22 cellular contexts compared by ENCODE assay signal in genomic region chr18:72742002-72742401, GRCh38.
A peak's percentile ranks its signal among the peaks of the same experiment; 100 is the strongest.
DNase-seq lines count a peak whose midpoint lies in the region; ATAC-seq, FAIRE-seq and TF ChIP-seq lines count a peak whose summit lies in the region.
"Had no signal": no experiment of that assay in that cellular context is flagged by ENCODE, and none has a peak within 500 bp of the region (broad histone marks: within the 10 kb centered on the region; RNA-seq: fewer than 3 reads in every experiment).

No MANE protein-coding gene starts in this region.

- TF ChIP-seq POLR2A in heart left ventricle (IDR thresholded peaks at IDR 0.05) = no peak
- no peak for TF ChIP-seq POLR2A in K562 (conservative IDR thresholded peaks at IDR 0.05)

- H3K4me3 Mint-ChIP-seq in activated CD8-positive, alpha-beta T cell treated with anti-CD3 and anti-CD28 coated beads for 36 hours = no peak overlapping the region

- no peaks in the 10 kb centered on the region for H3K36me3 Mint-ChIP-seq in activated CD8-positive, alpha-beta T cell treated with anti-CD3 and anti-CD28 coated beads for 36 hours (ENCODE audit: low read depth)

- no peaks in the 10 kb centered on the region for H3K79me2 ChIP-seq in K562 (ENCODE audit: control insufficient read depth, insufficient read depth, low read length)
- no peaks in the 10 kb centered on the region for H3K79me2 ChIP-seq in neural cell (replicated peaks; ENCODE audit: insufficient read depth, low read length)

- no peak overlapping the region for H3K27ac ChIP-seq in heart left ventricle
- no peak overlapping the region for H3K27ac ChIP-seq in right cardiac atrium (ENCODE audit: low read length)
- H3K27ac ChIP-seq in K562 (ENCODE audit: extremely low read depth, low read depth, low read length) = no peak overlapping the region
- H3K27ac ChIP-seq in neural cell (ENCODE audit: low read length) = no peak overlapping the region
- H3K27ac ChIP-seq: C4-2B had no signal

- DNase-seq in heart left ventricle (no peak), right cardiac atrium (no peak), NCI-H460 (ENCODE audit: extremely low read depth, low read depth) (peak; percentile 63), K562 (ENCODE audit: extremely low read depth in 1 of 4, low spot score in 3 of 4) (no peak), GM10266 (ENCODE audit: extremely low spot score) (no peak)
- no peak for DNase-seq in activated CD8-positive, alpha-beta T cell treated with anti-CD3 and anti-CD28 coated beads for 36 hours
- DNase-seq in activated CD4-positive, alpha-beta T cell treated with anti-CD3 and anti-CD28 coated beads for 4 hours = no peak
- DNase-seq: COR-L47, IMR-90, MV-4-11, NCI-H1436, NCI-H2029 treated with DMSO at 0.1 percent for 48 hours, NCI-H2227 treated with DMSO at 0.1 percent for 48 hours, NCI-H748 treated with DMSO at 0.1 percent for 48 hours, SIG-M5 had no signal

- H3K4me3 ChIP-seq in heart left ventricle (no peak overlapping the region), right cardiac atrium (ENCODE audit: low read length) (no peak overlapping the region), K562 (no peak overlapping the region), neural cell (ENCODE audit: low read length) (no peak overlapping the region)

- H4K20me1 ChIP-seq in K562 (replicated peaks; ENCODE audit: control insufficient read depth, insufficient read depth, low read length) = no peaks in the 10 kb centered on the region
- H4K20me1 ChIP-seq in neural cell (ENCODE audit: insufficient read depth) = no peaks in the 10 kb centered on the region

- H3K27ac Mint-ChIP-seq in activated CD8-positive, alpha-beta T cell treated with anti-CD3 and anti-CD28 coated beads for 36 hours = no peak overlapping the region

- no peaks in the 10 kb centered on the region for H3K9me2 ChIP-seq in neural cell (ENCODE audit: insufficient read depth, low read length)

- H3K9ac ChIP-seq in K562 (ENCODE audit: insufficient read depth in 1 of 2, low read depth in 2 of 2, low read length in 2 of 2) (no peak overlapping the region), neural cell (ENCODE audit: low read length) (no peak overlapping the region)

- intact Hi-C loops in heart left ventricle (cut with DNase I) = no loop called here
- intact Hi-C loops in right cardiac atrium (cut with DNase I) = no loop called here
- intact Hi-C loops in K562 (cut with micrococcal nuclease) = no loop called here
- intact Hi-C loops in activated CD8-positive, alpha-beta T cell treated with anti-CD3 and anti-CD28 coated beads for 36 hours (cut with micrococcal nuclease) = no loop called here

- H3K9me1 ChIP-seq in K562 (ENCODE audit: control insufficient read depth, insufficient read depth, low read length) = no peaks in the 10 kb centered on the region

- ATAC-seq in heart left ventricle (peak in 3 of 4 donors; percentile 60 to 91 (median 82)), right cardiac atrium (no peak), K562 (no peak)
- no peak for ATAC-seq in activated CD8-positive, alpha-beta T cell treated with anti-CD3 and anti-CD28 coated beads for 36 hours
- ATAC-seq: HCT116 had no signal

- POLR2A ChIA-PET in K562 (lab: Yijun Ruan, JAX) = no interaction called here
- POLR2A ChIA-PET in activated CD8-positive, alpha-beta T cell treated with anti-CD3 and anti-CD28 coated beads for 36 hours (lab: Charles Lee) = no interaction called here

- no peaks in the 10 kb centered on the region for H3K4me1 Mint-ChIP-seq in activated CD8-positive, alpha-beta T cell treated with anti-CD3 and anti-CD28 coated beads for 36 hours (ENCODE audit: low read depth)

- H3K9me3 Mint-ChIP-seq in activated CD8-positive, alpha-beta T cell treated with anti-CD3 and anti-CD28 coated beads for 36 hours = peaks cover 2% of the 10 kb centered on the region

- H3K9me3 ChIP-seq in heart left ventricle (no peaks in the 10 kb centered on the region), right cardiac atrium (ENCODE audit: control insufficient read depth, low read length) (no peaks in the 10 kb centered on the region), K562 (replicated peaks; ENCODE audit: control insufficient read depth, insufficient read depth, low read depth, low read length) (no peaks in the 10 kb centered on the region), neural cell (ENCODE audit: low read length) (no peaks in the 10 kb centered on the region)

- H3K27me3 ChIP-seq in heart left ventricle = no peaks in the 10 kb centered on the region
- H3K27me3 ChIP-seq in right cardiac atrium (ENCODE audit: control insufficient read depth, insufficient read depth) = no peaks in the 10 kb centered on the region
- no peaks in the 10 kb centered on the region for H3K27me3 ChIP-seq in K562 (ENCODE audit: control insufficient read depth in 2 of 2, insufficient read depth in 2 of 2, low read length in 2 of 2)
- no peaks in the 10 kb centered on the region for H3K27me3 ChIP-seq in neural cell (ENCODE audit: insufficient read depth, low read depth, low read length)

- TF ChIP-seq EP300 in K562 (IDR thresholded peaks at IDR 0.05; ENCODE audit: low read length) (no peak), neural cell (conservative IDR thresholded peaks at IDR 0.05; ENCODE audit: poor library complexity, severe bottlenecking) (peak; percentile 79)

- H3K36me3 ChIP-seq in heart left ventricle (no peaks in the 10 kb centered on the region), K562 (ENCODE audit: control insufficient read depth, insufficient read depth, low read length) (no peaks in the 10 kb centered on the region), neural cell (ENCODE audit: insufficient read depth, low read length) (no peaks in the 10 kb centered on the region)

- TF ChIP-seq CTCF in heart left ventricle (IDR thresholded peaks at IDR 0.05) (no peak), K562 (IDR thresholded peaks at IDR 0.05 in 2 of 3, conservative IDR thresholded peaks at IDR 0.05 in 1 of 3; ENCODE audit: insufficient read depth in 2 of 3, low read depth in 1 of 3, low read length in 3 of 3) (no peak), neural cell (IDR thresholded peaks at IDR 0.05; ENCODE audit: poor library complexity, severe bottlenecking) (no peak), GM10266 (IDR thresholded peaks at IDR 0.05; ENCODE audit: control insufficient read depth, insufficient read depth, low read depth, missing control alignments) (no peak)
- no peak for TF ChIP-seq CTCF in activated CD8-positive, alpha-beta T cell treated with anti-CD3 and anti-CD28 coated beads for 36 hours (IDR thresholded peaks at IDR 0.05)

- H2AFZ ChIP-seq in K562 (ENCODE audit: low read depth, low read length) (no peak overlapping the region), neural cell (ENCODE audit: low read depth, low read length) (no peak overlapping the region)

- TF ChIP-seq RAD21 in K562 (CRISPR knock-in tag; conservative IDR thresholded peaks at IDR 0.05 in 1 of 2, IDR thresholded peaks at IDR 0.05 in 1 of 2) (no peak), neural cell (conservative IDR thresholded peaks at IDR 0.05) (no peak)

- in situ Hi-C loops in K562 (cut with MboI) = no loop called here

- H3F3A ChIP-seq in neural cell (ENCODE audit: insufficient read depth, low read length, poor library complexity, severe bottlenecking) = no peaks in the 10 kb centered on the region

- 7 to 16% (median 14%) methylated on average over 1 of the region's 1 CpG for WGBS in heart left ventricle, 4 donors
- whole genome bisulfite sequencing in right cardiac atrium = 11% methylated on average over 1 of the region's 1 CpG
- 0% methylated on average over 1 of the region's 1 CpG for WGBS in K562 (ENCODE audit: insufficient coverage, low coverage, missing lambda C conversion rate)

- no peak for FAIRE-seq in K562 (lab: Jason Lieb, UNC)
- FAIRE-seq: A204.1, G401.6, GM12892, RCC 7860 had no signal

- H3K4me1 ChIP-seq in heart left ventricle = peaks cover 0 to 4% (median 0%) of the 10 kb centered on the region in 12 donors
- no peaks in the 10 kb centered on the region for H3K4me1 ChIP-seq in right cardiac atrium (ENCODE audit: control insufficient read depth, insufficient read depth, low read length)
- no peaks in the 10 kb centered on the region for H3K4me1 ChIP-seq in K562 (replicated peaks in 1 of 2; ENCODE audit: control insufficient read depth in 2 of 2, insufficient read depth in 2 of 2, low read length in 2 of 2)

- BruUV-seq in K562 (replicated peaks; lab: Mats Ljungman, UMichigan) = no TSS peak

- CTCF ChIA-PET in K562 (lab: Yijun Ruan, JAX; ENCODE audit: low intra/inter-chr PET ratio) = no interaction called here
- CTCF ChIA-PET in activated CD8-positive, alpha-beta T cell treated with anti-CD3 and anti-CD28 coated beads for 36 hours (lab: Charles Lee) = no interaction called here

- no peaks in the 10 kb centered on the region for H3K27me3 Mint-ChIP-seq in activated CD8-positive, alpha-beta T cell treated with anti-CD3 and anti-CD28 coated beads for 36 hours

- H3K4me2 ChIP-seq in K562 (ENCODE audit: insufficient read depth, low read length) (no peak overlapping the region), neural cell (ENCODE audit: low read length) (no peak overlapping the region)

TF ChIP-seq in K562, 482 proteins besides CTCF, POLR2A, EP300 and RAD21 (continues in another document):
- TF ChIP-seq TEAD2 (tag; IDR thresholded peaks at IDR 0.05) = no peak
- no peak for TF ChIP-seq ELK1 (CRISPR knock-in tag; IDR thresholded peaks at IDR 0.05)
- no peak for TF ChIP-seq NCOR1 (IDR thresholded peaks at IDR 0.05)
- no peak for TF ChIP-seq ZNF24 (IDR thresholded peaks at IDR 0.05)
- no peak for TF ChIP-seq FOXJ2 (tag; IDR thresholded peaks at IDR 0.05)

TF ChIP-seq in neural cell, 6 proteins besides CTCF, POLR2A, EP300 and RAD21 (continues in another document):
- TF ChIP-seq, protein P1, sequence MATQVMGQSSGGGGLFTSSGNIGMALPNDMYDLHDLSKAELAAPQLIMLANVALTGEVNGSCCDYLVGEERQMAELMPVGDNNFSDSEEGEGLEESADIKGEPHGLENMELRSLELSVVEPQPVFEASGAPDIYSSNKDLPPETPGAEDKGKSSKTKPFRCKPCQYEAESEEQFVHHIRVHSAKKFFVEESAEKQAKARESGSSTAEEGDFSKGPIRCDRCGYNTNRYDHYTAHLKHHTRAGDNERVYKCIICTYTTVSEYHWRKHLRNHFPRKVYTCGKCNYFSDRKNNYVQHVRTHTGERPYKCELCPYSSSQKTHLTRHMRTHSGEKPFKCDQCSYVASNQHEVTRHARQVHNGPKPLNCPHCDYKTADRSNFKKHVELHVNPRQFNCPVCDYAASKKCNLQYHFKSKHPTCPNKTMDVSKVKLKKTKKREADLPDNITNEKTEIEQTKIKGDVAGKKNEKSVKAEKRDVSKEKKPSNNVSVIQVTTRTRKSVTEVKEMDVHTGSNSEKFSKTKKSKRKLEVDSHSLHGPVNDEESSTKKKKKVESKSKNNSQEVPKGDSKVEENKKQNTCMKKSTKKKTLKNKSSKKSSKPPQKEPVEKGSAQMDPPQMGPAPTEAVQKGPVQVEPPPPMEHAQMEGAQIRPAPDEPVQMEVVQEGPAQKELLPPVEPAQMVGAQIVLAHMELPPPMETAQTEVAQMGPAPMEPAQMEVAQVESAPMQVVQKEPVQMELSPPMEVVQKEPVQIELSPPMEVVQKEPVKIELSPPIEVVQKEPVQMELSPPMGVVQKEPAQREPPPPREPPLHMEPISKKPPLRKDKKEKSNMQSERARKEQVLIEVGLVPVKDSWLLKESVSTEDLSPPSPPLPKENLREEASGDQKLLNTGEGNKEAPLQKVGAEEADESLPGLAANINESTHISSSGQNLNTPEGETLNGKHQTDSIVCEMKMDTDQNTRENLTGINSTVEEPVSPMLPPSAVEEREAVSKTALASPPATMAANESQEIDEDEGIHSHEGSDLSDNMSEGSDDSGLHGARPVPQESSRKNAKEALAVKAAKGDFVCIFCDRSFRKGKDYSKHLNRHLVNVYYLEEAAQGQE (IDR thresholded peaks at IDR 0.05; ENCODE audit: borderline replicate concordance) = no peak

Comparison
In these comparisons a context has a peak if more than half of its experiments do, and no peak if none do; other contexts are left out.
1. ATAC-seq: peak in heart left ventricle (3 of 4); none in right cardiac atrium (0 of 2), K562 (single experiment) and activated CD8-positive, alpha-beta T cell treated with anti-CD3 and anti-CD28 coated beads for 36 hours (single experiment).